In the genomic region with DNA sequence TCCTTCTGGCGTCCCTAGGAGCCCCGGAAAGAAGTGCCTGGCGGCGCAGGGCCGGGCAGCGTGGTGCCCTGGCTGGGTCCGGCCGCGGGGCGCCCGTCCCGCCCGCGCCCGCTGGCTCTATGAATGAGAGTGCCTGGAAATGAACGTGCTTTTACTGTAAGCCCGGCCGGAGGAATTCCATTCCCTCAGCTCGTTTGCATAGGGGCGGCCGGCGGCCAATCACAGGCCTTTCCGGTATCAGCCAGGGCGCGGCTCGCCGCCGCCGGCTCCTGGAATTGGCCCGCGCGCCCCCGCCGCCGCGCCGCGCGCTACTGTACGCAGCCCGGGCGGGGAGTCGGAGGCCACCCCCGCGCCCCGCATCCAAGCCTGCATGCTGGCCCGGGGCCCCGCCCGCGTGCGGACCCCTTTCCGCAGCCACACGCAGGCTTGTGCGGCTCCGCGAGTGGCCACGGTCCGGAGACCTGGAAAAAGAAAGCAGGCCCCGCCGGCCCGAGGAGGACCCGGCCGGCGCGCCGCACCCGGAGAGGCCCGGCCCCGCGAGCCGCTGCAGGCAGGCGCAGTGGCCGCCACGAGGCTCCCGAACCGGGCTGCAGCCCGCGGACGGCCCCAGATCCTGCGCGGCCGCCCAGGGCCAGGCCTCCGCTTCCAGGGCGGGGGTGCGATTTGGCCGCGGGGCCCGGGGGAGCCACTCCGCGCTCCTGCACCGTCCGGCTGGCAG, we compare ENCODE assay signal across 8 cellular contexts.
DNase-seq lines count a peak whose midpoint lies in the region; ATAC-seq and TF ChIP-seq lines count a peak whose summit lies in the region.

No MANE protein-coding gene starts in this region.

- peaks cover 16% of the 10 kb centered on the region for H3K36me3 Mint-ChIP-seq in activated B cell treated with CpG ODN at 0.5 μM for 24 hours (ENCODE audit: low read depth)
- H3K36me3 Mint-ChIP-seq in central memory CD8-positive, alpha-beta T cell (ENCODE audit: insufficient read depth): peaks cover 20% of the 10 kb centered on the region

- intact Hi-C loops in activated B cell treated with CpG ODN at 0.5 μM for 24 hours (cut with micrococcal nuclease): loop anchor here (1.0 to 10.0 kb wide), 18 partner anchors 22 to 1176 kb away; partner anchors contain the start of gene SETD4

- ATAC-seq in GM19023 (IDR thresholded peaks at IDR 0.05; ENCODE audit: unreplicated experiment): peak; percentile 54
- peak; percentile 54 for ATAC-seq in HG03175 (IDR thresholded peaks at IDR 0.05; ENCODE audit: unreplicated experiment)
- ATAC-seq in activated B cell treated with CpG ODN at 0.5 μM for 24 hours (ENCODE audit: low read depth): peak; percentile 45
- peak; percentile 46 for ATAC-seq in central memory CD8-positive, alpha-beta T cell (replicated peaks; ENCODE audit: extremely low read depth, poor library complexity, severe bottlenecking)

- TF ChIP-seq CTCF in AG04450 (IDR thresholded peaks at IDR 0.05; ENCODE audit: low read depth, low read length) (no peak), activated B cell treated with CpG ODN at 0.5 μM for 24 hours (IDR thresholded peaks at IDR 0.05) (no peak), kidney epithelial cell (IDR thresholded peaks at IDR 0.05; ENCODE audit: insufficient read depth, low read length, poor library complexity, severe bottlenecking) (no peak)

- H3K27me3 ChIP-seq in AG04450 (ENCODE audit: control insufficient read depth, insufficient read depth, low read length) (no peaks in the 10 kb centered on the region), kidney epithelial cell (ENCODE audit: control insufficient read depth, insufficient read depth, low read length) (no peaks in the 10 kb centered on the region)

- H3K4me1 Mint-ChIP-seq in activated B cell treated with CpG ODN at 0.5 μM for 24 hours: peaks cover 54% of the 10 kb centered on the region
- H3K4me1 Mint-ChIP-seq in central memory CD8-positive, alpha-beta T cell: peaks cover 20% of the 10 kb centered on the region

- H3K9me3 Mint-ChIP-seq in activated B cell treated with CpG ODN at 0.5 μM for 24 hours: no peaks in the 10 kb centered on the region
- no peaks in the 10 kb centered on the region for H3K9me3 Mint-ChIP-seq in central memory CD8-positive, alpha-beta T cell

- H3K27me3 Mint-ChIP-seq in activated B cell treated with CpG ODN at 0.5 μM for 24 hours: peaks cover 1% of the 10 kb centered on the region
- H3K27me3 Mint-ChIP-seq in central memory CD8-positive, alpha-beta T cell: no peaks in the 10 kb centered on the region

- H3K4me3 Mint-ChIP-seq in activated B cell treated with CpG ODN at 0.5 μM for 24 hours: peak overlapping the region; percentile 91
- H3K4me3 Mint-ChIP-seq in central memory CD8-positive, alpha-beta T cell: peak overlapping the region; percentile 95

- CTCF ChIA-PET in AG04450 (lab: Charles Lee) (interaction anchor here (0.8 to 7.1 kb wide), 7 partner anchors 18 to 512 kb away, joined by 3 to 67 read pairs (median 3); no protein-coding TSS in a partner anchor), activated B cell treated with CpG ODN at 0.5 μM for 24 hours (lab: Charles Lee) (interaction anchor here (0.8 to 4.7 kb wide), 19 partner anchors 11 to 1217 kb away, joined by 3 to 66 read pairs (median 4); partner anchors contain the start of gene RUNX1)

- H3K9me3 ChIP-seq in AG04450 (ENCODE audit: control insufficient read depth, insufficient read depth, low read length): peaks cover 4% of the 10 kb centered on the region; the same call in 1 of the 2 replicates

- no peaks in the 10 kb centered on the region for H3K36me3 ChIP-seq in kidney epithelial cell (ENCODE audit: control insufficient read depth, insufficient read depth, low read length)

- DNase-seq in AG04450 (ENCODE audit: low read depth, low spot score) (peak; percentile 92), NCI-H2227 (lab: John Stamatoyannopoulos, UW; ENCODE audit: unreplicated experiment) (peak; percentile 81), activated B cell treated with CpG ODN at 0.5 μM for 24 hours (peak; percentile 82), kidney epithelial cell (ENCODE audit: low read depth) (peak; percentile 70)
- DNase-seq in central memory CD8-positive, alpha-beta T cell (ENCODE audit: low spot score in 2 of 2): peak; percentile 39 to 55
- peak; percentile 92 for DNase-seq in stimulated activated CD4-positive, alpha-beta T cell treated with anti-CD3 and anti-CD28 coated beads, Interleukin-15, amount 100 ng/mL, for 24 hours

- peak overlapping the region; percentile 99 for H3K27ac Mint-ChIP-seq in activated B cell treated with CpG ODN at 0.5 μM for 24 hours
- H3K27ac Mint-ChIP-seq in central memory CD8-positive, alpha-beta T cell (ENCODE audit: low read depth): peak overlapping the region; percentile 99

- peak overlapping the region; percentile 99 for H3K27ac ChIP-seq in AG04450 (ENCODE audit: low read depth, low read length)

- H3K4me3 ChIP-seq in AG04450 (ENCODE audit: low read depth, low read length) (peak overlapping the region; percentile 92), kidney epithelial cell (ENCODE audit: low read depth, low read length) (peak overlapping the region; percentile 94)

- POLR2A ChIA-PET in AG04450 (lab: Yijun Ruan, JAX): interaction anchor here (0.6 to 3.9 kb wide), 22 partner anchors 14 to 1134 kb away, joined by 3 to 29 read pairs (median 4); no protein-coding TSS in a partner anchor
- POLR2A ChIA-PET in activated B cell treated with CpG ODN at 0.5 μM for 24 hours (lab: Charles Lee): interaction anchor here (0.6 to 7.3 kb wide), 52 partner anchors 9 to 1432 kb away, joined by 3 to 290 read pairs (median 6); partner anchors contain the start of genes MORC3, MRPS6, RUNX1 and SETD4

Comparison
In these comparisons a context has a peak if more than half of its experiments do, and no peak if none do; other contexts are left out.
1. Peak in every context shown above with its lines: DNase-seq, ATAC-seq, H3K4me3 ChIP-seq and H3K27ac ChIP-seq.